In the genomic region with DNA sequence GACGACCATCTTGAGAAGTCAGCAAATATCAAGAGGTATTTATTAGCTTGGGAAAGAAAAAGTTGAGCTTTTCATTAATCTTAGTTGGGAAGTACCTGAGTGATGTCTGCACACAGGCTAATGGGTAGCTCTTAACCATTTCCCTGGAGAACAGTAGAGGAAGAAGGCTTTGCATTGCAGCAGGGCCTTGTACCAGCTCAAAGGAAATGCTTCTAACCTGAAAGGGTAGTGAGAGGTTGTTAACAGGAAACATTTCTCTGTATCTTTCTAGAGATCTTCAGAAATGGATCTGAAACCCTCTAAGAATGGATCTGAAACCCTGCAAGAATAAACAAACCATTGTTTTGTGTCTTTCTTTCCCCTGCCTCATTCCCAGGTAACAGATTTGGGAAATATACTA, we compare ENCODE assay signal across 13 cellular contexts.
"Had no signal": no experiment of that assay in that cellular context is flagged by ENCODE, and none has a peak within 500 bp of the region (broad histone marks: within the 10 kb centered on the region; RNA-seq: fewer than 3 reads in every experiment).

No MANE protein-coding gene starts in this region.

- H2AFZ ChIP-seq: parathyroid adenoma had no signal

- H3K36me3 ChIP-seq: cardiac muscle cell, upper lobe of right lung had no signal

- H3K27me3 ChIP-seq: cardiac muscle cell, upper lobe of right lung had no signal

- H3K4me1 ChIP-seq: parathyroid adenoma, upper lobe of right lung had no signal

- H3K9ac ChIP-seq: parathyroid adenoma had no signal

- H3K27ac ChIP-seq: cardiac muscle cell, parathyroid adenoma, upper lobe of right lung had no signal

- H3K4me3 ChIP-seq: cardiac muscle cell, upper lobe of right lung had no signal

- ATAC-seq: activated CD8-positive, alpha-beta T cell treated with anti-CD3 and anti-CD28 coated beads for 36 hours; naive thymus-derived CD8-positive, alpha-beta T cell; stimulated activated naive B cell treated with anti-CD40 and anti-IgM and Interleukin-4, amounts not matched to agents 10 μg/mL and 1 μg/mL and 100 μg/mL, for 72 hours; upper lobe of right lung had no signal

- DNase-seq: activated CD4-positive, alpha-beta T cell treated with anti-CD3 and anti-CD28 coated beads, Interleukin-2, amount 10 ng/mL, durations not matched to agents 24 days and 14 days; activated CD8-positive, alpha-beta T cell treated with anti-CD3 and anti-CD28 coated beads for 36 hours; activated naive CD4-positive, alpha-beta T cell treated with Interleukin-2 at 50 U/mL for 16 hours; activated naive CD8-positive, alpha-beta T cell treated with anti-CD3 and anti-CD28 coated beads, Interleukin-2, amount 10 ng/mL, durations not matched to agents 7 days and 5 days; activated T-cell treated with anti-CD3 and anti-CD28 coated beads, Interleukin-2, amount 50 U/mL, for 1 hour; amygdala; effector memory CD4-positive, alpha-beta T cell; mesenchymal stem cell; naive thymus-derived CD8-positive, alpha-beta T cell; stimulated activated naive B cell treated with anti-CD40 and anti-IgM and Interleukin-4, amounts not matched to agents 10 μg/mL and 1 μg/mL and 100 μg/mL, for 72 hours; upper lobe of right lung had no signal

- H3K9me3 ChIP-seq: upper lobe of right lung had no signal
